ENCODE assay signal across 8 cellular contexts in the genomic region with DNA sequence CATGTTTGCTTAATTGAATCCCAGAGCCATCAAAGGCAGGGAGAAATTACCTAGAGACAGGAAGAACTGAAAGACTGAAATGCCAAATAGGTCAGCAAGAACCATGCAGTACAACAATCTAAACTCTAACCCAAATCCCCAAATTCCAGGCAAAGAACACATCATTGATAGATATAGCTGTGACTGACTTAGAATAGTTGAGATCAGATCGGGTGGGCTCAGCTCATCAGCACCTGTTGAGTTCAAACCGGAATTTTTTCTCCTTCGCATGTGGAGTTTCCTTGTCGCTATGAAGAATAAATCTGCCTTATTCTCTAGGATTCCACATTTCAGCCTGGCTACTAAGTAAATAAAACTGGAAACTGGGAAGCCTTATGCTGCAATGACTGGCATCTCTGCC. TPM values are rescaled to one million over a fixed set of nuclear protein-coding genes. Genes with fewer than 3 reads are reported as not detected.
DNase-seq lines count a peak whose midpoint lies in the region; ATAC-seq and TF ChIP-seq lines count a peak whose summit lies in the region.

No MANE protein-coding gene starts in this region.

- H3K27ac ChIP-seq in CD4-positive, alpha-beta memory T cell (ENCODE audit: low read depth, low read length), result peak overlapping the region; percentile 74
- H3K27ac ChIP-seq in PC-3 (ENCODE audit: low read length) (no peak overlapping the region), esophagus (ENCODE audit: low read depth in 2 of 2, low read length in 1 of 2) (peak overlapping the region in 1 of 2 donors; percentile 93), ovary (no peak overlapping the region)

- H3K9ac ChIP-seq in PC-3 (ENCODE audit: low read length), result peak overlapping the region; percentile 85

- no peaks in the 10 kb centered on the region for H3K27me3 Mint-ChIP-seq in CD4-positive, alpha-beta memory T cell

- peak overlapping the region; percentile 89 to 96 for H3K4me3 ChIP-seq in CD4-positive, alpha-beta memory T cell (ENCODE audit: low read length in 2 of 2)
- H3K4me3 ChIP-seq in PC-3 (ENCODE audit: low read length) (peak overlapping the region; percentile 95), esophagus (ENCODE audit: low read depth in 1 of 2, low read length in 2 of 2) (peak overlapping the region; percentile 90 to 94), ovary (peak overlapping the region; percentile 88)

- H3K4me1 Mint-ChIP-seq in CD4-positive, alpha-beta memory T cell, result peaks cover 39 to 61% (median 48%) of the 10 kb centered on the region in 4 donors

- DNase-seq in CD4-positive, alpha-beta memory T cell, result no peak
- no peak for DNase-seq in PC-3
- DNase-seq in ovary, result no peak
- no peak for DNase-seq in SIG-M5 (lab: John Stamatoyannopoulos, UW)
- DNase-seq in 8988T, result no peak
- no peak for DNase-seq in NCI-H2081 treated with DMSO at 0.1 percent for 48 hours (lab: John Stamatoyannopoulos, UW)
- no peak for DNase-seq in NCI-H345 (lab: John Stamatoyannopoulos, UW)

- POLR2A ChIA-PET in CD4-positive, alpha-beta memory T cell (lab: Charles Lee; ENCODE audit: partially characterized antibody), result interaction anchor here (0.9 to 2.6 kb wide), 2 partner anchors 10 to 223 kb away, joined by 3 to 21 read pairs; a partner anchor contains a TSS
- POLR2A ChIA-PET in PC-3 (lab: Charles Lee; ENCODE audit: unreplicated experiment), result no interaction called here

- peaks cover 52% of the 10 kb centered on the region for H3K79me2 ChIP-seq in PC-3 (ENCODE audit: low read length)

- H3K4me3 Mint-ChIP-seq in CD4-positive, alpha-beta memory T cell, result peak overlapping the region; percentile 97 to 100 (median 100)

- TF ChIP-seq CTCF in PC-3 (conservative IDR thresholded peaks at IDR 0.05; ENCODE audit: low read depth, low read length) (no peak), ovary (IDR thresholded peaks at IDR 0.05) (no peak)

- peak overlapping the region in 6 of 7 donors; percentile 76 to 99 (median 92) for H3K27ac Mint-ChIP-seq in CD4-positive, alpha-beta memory T cell

- peaks cover 44% of the 10 kb centered on the region for H3K4me1 ChIP-seq in CD4-positive, alpha-beta memory T cell (ENCODE audit: insufficient read depth, low read length)
- H3K4me1 ChIP-seq in PC-3 (ENCODE audit: insufficient read depth, low read length) (peaks cover 22% of the 10 kb centered on the region), esophagus (ENCODE audit: control insufficient read depth in 2 of 2, insufficient read depth in 2 of 2, low read length in 1 of 2) (peaks cover 2 to 6% of the 10 kb centered on the region in 2 donors), ovary (ENCODE audit: insufficient read depth) (peaks cover 2% of the 10 kb centered on the region)

- ATAC-seq in PC-3, result no peak

- peak overlapping the region; percentile 91 for H2AFZ ChIP-seq in PC-3 (ENCODE audit: low read length)

- peak overlapping the region; percentile 85 for H3K4me2 ChIP-seq in PC-3 (ENCODE audit: low read length)

- H3K36me3 ChIP-seq in CD4-positive, alpha-beta memory T cell (ENCODE audit: insufficient read depth, low read length), result no peaks in the 10 kb centered on the region
- no peaks in the 10 kb centered on the region for H3K36me3 ChIP-seq in PC-3 (ENCODE audit: low read depth, low read length)
- no peaks in the 10 kb centered on the region for H3K36me3 ChIP-seq in esophagus (ENCODE audit: control insufficient read depth in 2 of 2, insufficient read depth in 2 of 2, low read length in 1 of 2)
- H3K36me3 ChIP-seq in ovary, result no peaks in the 10 kb centered on the region

- H3K9me2 ChIP-seq in PC-3 (replicated peaks; ENCODE audit: low read length), result no peaks in the 10 kb centered on the region

- peaks cover 3 to 22% of the 10 kb centered on the region in 2 donors for H3K36me3 Mint-ChIP-seq in CD4-positive, alpha-beta memory T cell

- intact Hi-C loops in CD4-positive, alpha-beta memory T cell (cut with micrococcal nuclease), result loop anchor here (10.0 kb wide), 1 partner anchor 591 kb away; no protein-coding TSS in a partner anchor
- intact Hi-C loops in PC-3 (cut with micrococcal nuclease), result loop anchor here (2.0 kb wide), 1 partner anchor 215 kb away; no protein-coding TSS in a partner anchor
- intact Hi-C loops in ovary (cut with DNase I), result no loop called here

- no peaks in the 10 kb centered on the region for H3K9me3 Mint-ChIP-seq in CD4-positive, alpha-beta memory T cell

- TF ChIP-seq POLR2A in ovary (IDR thresholded peaks at IDR 0.05), result no peak

- no peak for TF ChIP-seq EP300 in ovary (IDR thresholded peaks at IDR 0.05)

- peaks cover 26% of the 10 kb centered on the region for H4K20me1 ChIP-seq in PC-3 (ENCODE audit: low read length)

- H3K27me3 ChIP-seq in CD4-positive, alpha-beta memory T cell (ENCODE audit: insufficient read depth, low read length), result no peaks in the 10 kb centered on the region
- H3K27me3 ChIP-seq in PC-3 (ENCODE audit: low read length), result no peaks in the 10 kb centered on the region
- no peaks in the 10 kb centered on the region for H3K27me3 ChIP-seq in esophagus (ENCODE audit: control insufficient read depth in 1 of 2, insufficient read depth in 2 of 2, low read length in 2 of 2)
- H3K27me3 ChIP-seq in ovary, result no peaks in the 10 kb centered on the region

- BruUV-seq in PC-3 (replicated peaks; lab: Mats Ljungman, UMichigan), result no TSS peak

- WGBS in esophagus, 2 donors, result 41 to 43% methylated on average over 4 of the region's 4 CpGs
- WGBS in ovary, 3 donors, result 50 to 57% (median 54%) methylated on average over 4 of the region's 4 CpGs

- CTCF ChIA-PET in CD4-positive, alpha-beta memory T cell (lab: Charles Lee; ENCODE audit: partially characterized antibody), result interaction anchor here (0.5 to 1.6 kb wide), 2 partner anchors 8 to 11 kb away, joined by 3 to 4 read pairs; no protein-coding TSS in a partner anchor
- CTCF ChIA-PET in PC-3 (lab: Charles Lee), result interaction anchor here (0.6 kb wide), 2 partner anchors 24 to 312 kb away, joined by 3 to 5 read pairs; no protein-coding TSS in a partner anchor

- H3F3A ChIP-seq in PC-3 (ENCODE audit: low read length, unreplicated experiment), result peaks cover 4% of the 10 kb centered on the region

- H3K9me3 ChIP-seq in CD4-positive, alpha-beta memory T cell (ENCODE audit: control insufficient read depth in 1 of 2, low read length in 2 of 2), result no peaks in the 10 kb centered on the region
- no peaks in the 10 kb centered on the region for H3K9me3 ChIP-seq in PC-3 (ENCODE audit: low read length)
- H3K9me3 ChIP-seq in esophagus (ENCODE audit: control insufficient read depth in 2 of 2, insufficient read depth in 1 of 2, low read depth in 1 of 2, low read length in 1 of 2), result no peaks in the 10 kb centered on the region
- H3K9me3 ChIP-seq in ovary, result no peaks in the 10 kb centered on the region

RNA-seq across cellular contexts. Expression of a gene that starts 1.4 kb away (rescaled TPM):
- total RNA-seq in CD4-positive, alpha-beta memory T cell, result 10 to 100 TPM; 13.6 to 20.3 TPM
- polyA plus RNA-seq in CD4-positive, alpha-beta memory T cell, result 10 to 100 TPM; 14.9 to 21.4 TPM
- total RNA-seq in PC-3 (2014; rRNA removed) (7.7 and 8.5 TPM in 2 replicates), ovary (10 to 100 TPM in 6 of 7 donors, 1 to 10 TPM in 1; 9.9 to 26.2 (median 21.7) TPM)
- polyA plus RNA-seq in esophagus (1 to 10 TPM; 5.0 to 5.9 TPM), ovary (10 to 100 TPM; 14.7 to 26.5 TPM)

RNA-seq across cellular contexts. Expression of a gene that starts 1.8 kb away (rescaled TPM):
- total RNA-seq in CD4-positive, alpha-beta memory T cell, result 10 to 100 TPM; 18.6 to 18.7 TPM
- 10 to 100 TPM; 48.4 to 58.7 TPM for polyA plus RNA-seq in CD4-positive, alpha-beta memory T cell
- total RNA-seq in PC-3 (2014; rRNA removed) (86.1 and 94.1 TPM in 2 replicates), ovary (10 to 100 TPM; 17.2 to 41.0 (median 22.5) TPM)
- polyA plus RNA-seq in esophagus (10 to 100 TPM; 32.9 to 47.9 TPM), ovary (10 to 100 TPM; 18.6 to 23.2 TPM)

Comparison
In these comparisons a context has a peak if more than half of its experiments do, and no peak if none do; other contexts are left out.
1. intact Hi-C loops: an anchor here in CD4-positive, alpha-beta memory T cell (10.0 kb wide) and PC-3 (2.0 kb wide); none called in ovary.